Comparison of ENCODE assay signal across 12 cellular contexts in genomic region chr1:227885135-227885647, GRCh38.
DNase-seq lines count a peak whose midpoint lies in the region; ATAC-seq, FAIRE-seq and TF ChIP-seq lines count a peak whose summit lies in the region.
"Had no signal": no experiment of that assay in that cellular context is flagged by ENCODE, and none has a peak within 500 bp of the region (broad histone marks: within the 10 kb centered on the region; RNA-seq: fewer than 3 reads in every experiment).

No MANE protein-coding gene starts in this region.

- H3K36me3 ChIP-seq in ACC112 (ENCODE audit: insufficient read depth, low read length) (no peaks in the 10 kb centered on the region), Panc1 (ENCODE audit: control insufficient read depth, insufficient read depth, low read length) (no peaks in the 10 kb centered on the region)
- H3K36me3 ChIP-seq: BLaER1 treated with 17β-estradiol and CSF1 and Interleukin-3, amounts not matched to agents 10 nM and 100 nM; tibial artery had no signal

- ATAC-seq in Panc1 (peak; percentile 39), GM18520 (IDR thresholded peaks at IDR 0.05; ENCODE audit: unreplicated experiment) (no peak)

- POLR2A ChIA-PET in Panc1 (lab: Charles Lee) (no interaction called here), MCF 10A (lab: Yijun Ruan, JAX) (interaction anchor here (0.7 to 1.9 kb wide), 11 partner anchors 8 to 322 kb away, joined by 3 to 6 read pairs (median 3); partner anchors contain the start of genes JMJD4, SNAP47 and ZNF678)

- H2AFZ ChIP-seq in ACC112 (ENCODE audit: low read length, unreplicated experiment), result peak overlapping the region; percentile 53

- H3K27me3 ChIP-seq in ACC112 (ENCODE audit: insufficient read depth, low read length) (peaks cover 28% of the 10 kb centered on the region), Panc1 (ENCODE audit: control insufficient read depth, insufficient read depth, low read length) (no peaks in the 10 kb centered on the region)
- H3K27me3 ChIP-seq: BLaER1 treated with 17β-estradiol and CSF1 and Interleukin-3, amounts not matched to agents 10 nM and 100 nM had no signal

- H3K27ac ChIP-seq in ACC112 (ENCODE audit: low read depth, low read length), result no peak overlapping the region
- peak overlapping the region; percentile 57 for H3K27ac ChIP-seq in Panc1 (ENCODE audit: low read length)
- H3K27ac ChIP-seq: BLaER1 treated with 17β-estradiol and CSF1 and Interleukin-3, amounts not matched to agents 10 nM and 100 nM; tibial artery had no signal

- H3K4me3 Mint-ChIP-seq in MCF 10A (ENCODE audit: unreplicated experiment), result peak overlapping the region; percentile 38

- no peak for FAIRE-seq in RCC 7860 (lab: Jason Lieb, UNC)
- FAIRE-seq: small intestine had no signal

- intact Hi-C loops in Panc1 (cut with micrococcal nuclease; ENCODE audit: unreplicated experiment) (no loop called here), MCF 10A (cut with micrococcal nuclease) (loop anchor here (1.0 to 5.0 kb wide), 2 partner anchors 61 to 78 kb away; no protein-coding TSS in a partner anchor)

- peaks cover 11% of the 10 kb centered on the region for H3K27me3 Mint-ChIP-seq in MCF 10A (ENCODE audit: insufficient read depth, unreplicated experiment)

- no peaks in the 10 kb centered on the region for H3K9me3 Mint-ChIP-seq in MCF 10A (ENCODE audit: unreplicated experiment)

- CTCF ChIA-PET in Panc1 (lab: Charles Lee) (no interaction called here), MCF 10A (lab: Yijun Ruan, JAX) (interaction anchor here (0.7 to 2.0 kb wide), 5 partner anchors 16 to 122 kb away, joined by 3 to 9 read pairs (median 4); no protein-coding TSS in a partner anchor)

- no peaks in the 10 kb centered on the region for H3K36me3 Mint-ChIP-seq in MCF 10A (ENCODE audit: insufficient read depth, unreplicated experiment)

- TF ChIP-seq CTCF in Panc1 (IDR thresholded peaks at IDR 0.05) (no peak), MCF 10A (IDR thresholded peaks at IDR 0.05; ENCODE audit: unreplicated experiment) (no peak)

- H3K79me2 ChIP-seq in ACC112 (ENCODE audit: control insufficient read depth, insufficient read depth, low read length, unreplicated experiment), result no peaks in the 10 kb centered on the region

- DNase-seq in Panc1 (ENCODE audit: low read depth, low spot score) (no peak), MCF 10A (ENCODE audit: unreplicated experiment) (no peak), myocyte (ENCODE audit: low read depth) (peak; percentile 20), OCI-M2 (lab: John Stamatoyannopoulos, UW; ENCODE audit: unreplicated experiment) (no peak), RCC 7860 (ENCODE audit: low spot score) (no peak), HT-29 (ENCODE audit: low spot score) (no peak)
- DNase-seq: small intestine had no signal

- H3K4me1 ChIP-seq in ACC112 (ENCODE audit: control insufficient read depth, insufficient read depth, low read length, unreplicated experiment) (peaks cover 9% of the 10 kb centered on the region), Panc1 (ENCODE audit: control insufficient read depth, insufficient read depth, low read length) (peaks cover 14% of the 10 kb centered on the region)

- H3K4me1 Mint-ChIP-seq in MCF 10A (ENCODE audit: insufficient read depth, unreplicated experiment), result peaks cover 7% of the 10 kb centered on the region

- H3K27ac Mint-ChIP-seq in MCF 10A (ENCODE audit: low read depth, unreplicated experiment), result peak overlapping the region; percentile 63

- no peak overlapping the region for H3K4me3 ChIP-seq in ACC112 (ENCODE audit: low read depth, low read length)
- H3K4me3 ChIP-seq in Panc1 (ENCODE audit: low read depth in 2 of 2, low read length in 2 of 2), result no peak overlapping the region
- H3K4me3 ChIP-seq: BLaER1 treated with 17β-estradiol and CSF1 and Interleukin-3, amounts not matched to agents 10 nM and 100 nM; dorsolateral prefrontal cortex; tibial artery had no signal

- in situ Hi-C loops in Panc1 (cut with HindIII; ENCODE audit: low pct_unique_long_range_greater_than_20kb, low sequenced_read_pairs), result no loop called here

- BruUV-seq in Panc1 (replicated peaks; lab: Mats Ljungman, UMichigan) (no TSS peak), MCF 10A (replicated peaks; lab: Mats Ljungman, UMichigan) (no TSS peak)

- no peaks in the 10 kb centered on the region for H3K9me3 ChIP-seq in Panc1 (ENCODE audit: control insufficient read depth, insufficient read depth, low read depth, low read length)
- H3K9me3 ChIP-seq: BLaER1 treated with 17β-estradiol and CSF1 and Interleukin-3, amounts not matched to agents 10 nM and 100 nM; tibial artery had no signal
